10 cellular contexts compared by ENCODE assay signal in genomic region chr3:99901200-99901926, GRCh38.
DNase-seq lines count a peak whose midpoint lies in the region; ATAC-seq, FAIRE-seq and TF ChIP-seq lines count a peak whose summit lies in the region.
"Had no signal": no experiment of that assay in that cellular context is flagged by ENCODE, and none has a peak within 500 bp of the region (broad histone marks: within the 10 kb centered on the region; RNA-seq: fewer than 3 reads in every experiment).

No MANE protein-coding gene starts in this region.

- H3K4me2 ChIP-seq in K562 (ENCODE audit: insufficient read depth, low read length): no peak overlapping the region

- H3K36me3 Mint-ChIP-seq in stimulated activated effector memory CD8-positive, alpha-beta T cell treated with anti-CD3 and anti-CD28 coated beads, Interleukin-12 subunit alpha, Interleukin-12 subunit beta, amount 100 ng/mL, for 72 hours: no peaks in the 10 kb centered on the region

- FAIRE-seq in HTR-8/SVneo (lab: Jason Lieb, UNC) (peak; percentile 28), K562 (lab: Jason Lieb, UNC) (peak; percentile 35)

- no peak for TF ChIP-seq EP300 in K562 (IDR thresholded peaks at IDR 0.05; ENCODE audit: low read length)

- CTCF ChIA-PET in K562 (lab: Yijun Ruan, JAX; ENCODE audit: low intra/inter-chr PET ratio): no interaction called here

- H3K4me1 Mint-ChIP-seq in stimulated activated effector memory CD8-positive, alpha-beta T cell treated with anti-CD3 and anti-CD28 coated beads, Interleukin-12 subunit alpha, Interleukin-12 subunit beta, amount 100 ng/mL, for 72 hours: peaks cover under 1% of the 10 kb centered on the region

- H3K9me3 Mint-ChIP-seq in stimulated activated effector memory CD8-positive, alpha-beta T cell treated with anti-CD3 and anti-CD28 coated beads, Interleukin-12 subunit alpha, Interleukin-12 subunit beta, amount 100 ng/mL, for 72 hours: no peaks in the 10 kb centered on the region

- H3K9ac ChIP-seq in K562 (ENCODE audit: insufficient read depth in 1 of 2, low read depth in 2 of 2, low read length in 2 of 2): no peak overlapping the region

- H3K79me2 ChIP-seq in ACC112 (ENCODE audit: control insufficient read depth, insufficient read depth, low read length, unreplicated experiment): peaks cover 13% of the 10 kb centered on the region
- no peaks in the 10 kb centered on the region; the same call in 1 of the 3 replicates for H3K79me2 ChIP-seq in K562 (ENCODE audit: control insufficient read depth, insufficient read depth, low read length)

- H3K4me3 Mint-ChIP-seq in stimulated activated effector memory CD8-positive, alpha-beta T cell treated with anti-CD3 and anti-CD28 coated beads, Interleukin-12 subunit alpha, Interleukin-12 subunit beta, amount 100 ng/mL, for 72 hours: no peak overlapping the region

- no peaks in the 10 kb centered on the region for H3K27me3 ChIP-seq in ACC112 (ENCODE audit: insufficient read depth, low read length)
- H3K27me3 ChIP-seq in K562 (ENCODE audit: control insufficient read depth in 2 of 2, insufficient read depth in 2 of 2, low read length in 2 of 2): no peaks in the 10 kb centered on the region
- no peaks in the 10 kb centered on the region for H3K27me3 ChIP-seq in left lung

- H3K36me3 ChIP-seq in ACC112 (ENCODE audit: insufficient read depth, low read length) (no peaks in the 10 kb centered on the region), K562 (ENCODE audit: control insufficient read depth, insufficient read depth, low read length) (no peaks in the 10 kb centered on the region), left lung (no peaks in the 10 kb centered on the region)

- peak overlapping the region; percentile 52 for H3K4me3 ChIP-seq in ACC112 (ENCODE audit: low read depth, low read length)
- no peak overlapping the region for H3K4me3 ChIP-seq in K562
- no peak overlapping the region for H3K4me3 ChIP-seq in left lung

- DNase-seq in HTR-8/SVneo (ENCODE audit: insufficient read length, low spot score): peak; percentile 54
- no peak for DNase-seq in K562 (ENCODE audit: extremely low read depth in 1 of 4, low spot score in 3 of 4)
- DNase-seq in left lung: no peak
- no peak for DNase-seq in stimulated activated effector memory CD8-positive, alpha-beta T cell treated with anti-CD3 and anti-CD28 coated beads, Interleukin-12 subunit alpha, Interleukin-12 subunit beta, amount 100 ng/mL, for 72 hours (ENCODE audit: low spot score in 2 of 2)
- no peak for DNase-seq in cerebellum (ENCODE audit: low spot score)
- no peak for DNase-seq in NAMALWA (ENCODE audit: low spot score)
- DNase-seq: activated naive CD4-positive, alpha-beta T cell treated with anti-CD3 and anti-CD28 coated beads, Interleukin-2, amount 50 U/mL, for 16 hours; stimulated activated CD4-positive, alpha-beta T cell treated with anti-CD3 and anti-CD28 coated beads, Interleukin-1b, Interleukin-23, amount 100 ng/mL, for 48 hours had no signal

- H3K27ac ChIP-seq in ACC112 (ENCODE audit: low read depth, low read length): peak overlapping the region; percentile 94
- H3K27ac ChIP-seq in K562 (ENCODE audit: extremely low read depth, low read depth, low read length): no peak overlapping the region
- peak overlapping the region; percentile 33 to 69 for H3K27ac ChIP-seq in left lung

- TF ChIP-seq CTCF in K562 (IDR thresholded peaks at IDR 0.05 in 2 of 3, conservative IDR thresholded peaks at IDR 0.05 in 1 of 3; ENCODE audit: insufficient read depth in 2 of 3, low read depth in 1 of 3, low read length in 3 of 3): no peak
- TF ChIP-seq CTCF in left lung (IDR thresholded peaks at IDR 0.05): no peak

- TF ChIP-seq RAD21 in K562 (CRISPR knock-in tag; conservative IDR thresholded peaks at IDR 0.05 in 1 of 2, IDR thresholded peaks at IDR 0.05 in 1 of 2): no peak

- no peak for TF ChIP-seq POLR2A in K562 (conservative IDR thresholded peaks at IDR 0.05)

- H2AFZ ChIP-seq in ACC112 (ENCODE audit: low read length, unreplicated experiment): peak overlapping the region; percentile 64
- H2AFZ ChIP-seq in K562 (ENCODE audit: low read depth, low read length): no peak overlapping the region

- 62% methylated on average over 6 of the region's 6 CpGs for WGBS in K562 (ENCODE audit: insufficient coverage, low coverage, missing lambda C conversion rate)

- POLR2A ChIA-PET in K562 (lab: Yijun Ruan, JAX): interaction anchor here (0.8 to 1.0 kb wide), 2 partner anchors 9 to 13 kb away, joined by 3 to 4 read pairs; no protein-coding TSS in a partner anchor

- intact Hi-C loops in K562 (cut with micrococcal nuclease) (no loop called here), left lung (cut with DNase I) (no loop called here)

- H3K4me1 ChIP-seq in ACC112 (ENCODE audit: control insufficient read depth, insufficient read depth, low read length, unreplicated experiment) (peaks cover 70% of the 10 kb centered on the region), K562 (replicated peaks in 1 of 2; ENCODE audit: control insufficient read depth in 2 of 2, insufficient read depth in 2 of 2, low read length in 2 of 2) (no peaks in the 10 kb centered on the region; a peak in 1 of 5 replicates), left lung (peaks cover 0 to 23% of the 10 kb centered on the region in 2 donors)

- no TSS peak for BruUV-seq in K562 (replicated peaks; lab: Mats Ljungman, UMichigan)

- H3K9me1 ChIP-seq in K562 (ENCODE audit: control insufficient read depth, insufficient read depth, low read length): no peaks in the 10 kb centered on the region

- ATAC-seq in K562: no peak
- peak; percentile 73 for ATAC-seq in left lung
- ATAC-seq in GM21576 (IDR thresholded peaks at IDR 0.05; ENCODE audit: unreplicated experiment): no peak
- ATAC-seq in stimulated activated effector memory CD8-positive, alpha-beta T cell treated with anti-CD3 and anti-CD28 coated beads, Interleukin-12 subunit alpha, Interleukin-12 subunit beta, amount 100 ng/mL, for 72 hours: no peak

- H3K9me3 ChIP-seq in K562 (replicated peaks; ENCODE audit: control insufficient read depth, insufficient read depth, low read depth, low read length): no peaks in the 10 kb centered on the region
- H3K9me3 ChIP-seq in left lung: no peaks in the 10 kb centered on the region

- in situ Hi-C loops in K562 (cut with MboI): no loop called here

- no peaks in the 10 kb centered on the region for H4K20me1 ChIP-seq in K562 (replicated peaks; ENCODE audit: control insufficient read depth, insufficient read depth, low read length)

- no peak overlapping the region for H3K27ac Mint-ChIP-seq in stimulated activated effector memory CD8-positive, alpha-beta T cell treated with anti-CD3 and anti-CD28 coated beads, Interleukin-12 subunit alpha, Interleukin-12 subunit beta, amount 100 ng/mL, for 72 hours

TF ChIP-seq in K562, 482 proteins besides CTCF, POLR2A, EP300 and RAD21 (continues in another document):
- TF ChIP-seq MYNN (IDR thresholded peaks at IDR 0.05) (no peak), MYNN (CRISPR knock-in tag; IDR thresholded peaks at IDR 0.05) (no peak), SNRNP70 (optimal IDR thresholded peaks at IDR 0.05; ENCODE audit: low read depth, low read length) (no peak), ZNF717 (CRISPR knock-in tag; IDR thresholded peaks at IDR 0.05) (no peak), FOSL1 (tag; conservative IDR thresholded peaks at IDR 0.05) (peak; percentile 74), KHSRP (IDR thresholded peaks at IDR 0.05) (no peak), FOXK2 (conservative IDR thresholded peaks at IDR 0.05 in 1 of 2, IDR thresholded peaks at IDR 0.05 in 1 of 2; ENCODE audit: low read depth in 2 of 2) (no peak), SMAD1 (IDR thresholded peaks at IDR 0.05; ENCODE audit: low read depth, low read length, partially characterized antibody) (no peak), PBX2 (CRISPR knock-in tag; IDR thresholded peaks at IDR 0.05; ENCODE audit: low read depth) (no peak), PBX2 (tag; conservative IDR thresholded peaks at IDR 0.05; ENCODE audit: low read depth) (0 out of 2 replicates have a peak, but pooled peaks have one; percentile 27), DACH1 (IDR thresholded peaks at IDR 0.05; ENCODE audit: partially characterized antibody) (no peak), NCOA6 (IDR thresholded peaks at IDR 0.05) (no peak), MLX (CRISPR knock-in tag; conservative IDR thresholded peaks at IDR 0.05) (no peak)
